ENCODE assay signal across 1 cellular context in the genomic region with DNA sequence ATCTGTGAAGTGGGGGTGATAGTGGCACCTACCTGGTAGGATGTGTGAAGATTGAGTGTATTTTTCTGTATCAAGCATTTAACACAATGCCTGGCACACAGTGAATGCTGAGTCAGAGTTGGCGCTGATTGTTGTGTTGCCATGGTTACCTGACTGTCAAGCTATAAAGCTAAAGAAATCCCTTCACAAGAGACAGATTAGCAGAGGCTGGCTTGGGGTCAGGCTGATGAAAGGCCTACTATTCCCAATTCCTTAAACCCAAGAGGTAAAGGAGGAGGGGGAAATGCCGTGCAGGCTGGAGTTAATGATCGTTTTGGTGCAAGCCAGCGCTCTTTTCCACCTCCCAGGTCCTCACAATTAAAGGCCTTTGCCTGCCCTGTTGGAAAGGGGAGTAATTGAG.
TF ChIP-seq lines count a peak whose summit lies in the region.

No MANE protein-coding gene starts in this region.

TF ChIP-seq in H1, 55 proteins besides CTCF, POLR2A, EP300 and RAD21:
- TF ChIP-seq JUN (IDR thresholded peaks at IDR 0.05; ENCODE audit: low read depth, low read length), result no peak
- peak; percentile 96 for TF ChIP-seq BACH1 (IDR thresholded peaks at IDR 0.05; ENCODE audit: low read length)
- TF ChIP-seq MAFK (IDR thresholded peaks at IDR 0.05; ENCODE audit: low read depth, low read length), result peak; percentile 94
- TF ChIP-seq TAF1 (IDR thresholded peaks at IDR 0.05; ENCODE audit: low read depth, low read length), result peak; percentile 45; the same call in 1 of the 2 replicates
- TF ChIP-seq KDM1A (IDR thresholded peaks at IDR 0.05; ENCODE audit: borderline replicate concordance, low read length), result 0 out of 2 replicates have a peak, but pooled peaks have one; percentile 39
- 0 out of 4 replicates have a peak, but pooled peaks of 1 of the 2 experiments have one; percentile 41 for TF ChIP-seq SIN3A (conservative IDR thresholded peaks at IDR 0.05 in 1 of 2, IDR thresholded peaks at IDR 0.05 in 1 of 2; ENCODE audit: low read depth in 1 of 2, low read length in 2 of 2)
- TF ChIP-seq EZH2 (IDR thresholded peaks at IDR 0.05; ENCODE audit: low read depth, low read length, severe bottlenecking), result no peak
- TF ChIP-seq GTF2F1 (IDR thresholded peaks at IDR 0.05; ENCODE audit: borderline replicate concordance, low read depth, low read length), result no peak
